ENCODE assay signal across 9 cellular contexts in the genomic region with DNA sequence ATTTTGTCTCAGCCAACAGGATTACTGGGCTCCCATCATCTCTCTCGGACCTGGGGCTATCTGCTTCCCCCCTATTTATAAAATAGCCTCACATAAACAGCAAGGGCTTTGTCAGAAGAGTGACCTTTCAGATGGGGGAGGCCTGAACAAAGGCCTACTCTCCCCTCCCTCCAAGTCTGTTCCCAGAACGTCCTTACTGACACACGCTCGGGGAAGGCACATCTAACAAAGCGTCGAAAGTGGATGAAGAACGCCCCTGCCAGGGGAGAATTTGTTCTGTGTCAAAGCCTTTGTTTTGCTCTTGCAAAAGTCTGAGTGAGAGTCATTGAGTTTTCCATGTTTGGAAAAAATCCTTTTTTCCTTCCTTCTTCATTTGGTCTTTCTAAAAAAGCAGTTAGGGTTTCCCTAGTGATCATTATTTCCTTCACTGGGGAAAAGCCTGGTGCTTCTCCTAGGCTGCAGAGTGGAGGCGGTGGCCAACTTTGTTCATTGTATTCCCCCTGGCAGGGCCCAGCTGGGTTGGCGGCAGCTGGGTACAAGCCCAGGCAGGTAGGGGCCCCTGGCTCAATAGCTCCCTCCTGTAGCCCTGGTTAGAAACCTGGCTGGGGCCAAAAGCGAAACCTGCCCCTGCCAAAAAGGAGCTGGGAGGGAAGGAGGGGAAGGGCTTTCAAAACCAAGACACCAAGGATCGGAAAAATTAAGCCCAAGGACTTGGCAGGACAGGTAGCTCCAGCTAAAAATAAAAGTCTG.
A peak's percentile ranks its signal among the peaks of the same experiment; 100 is the strongest.
DNase-seq lines count a peak whose midpoint lies in the region; ATAC-seq, FAIRE-seq and TF ChIP-seq lines count a peak whose summit lies in the region.
"Had no signal": no experiment of that assay in that cellular context is flagged by ENCODE, and none has a peak within 500 bp of the region (broad histone marks: within the 10 kb centered on the region; RNA-seq: fewer than 3 reads in every experiment).

No MANE protein-coding gene starts in this region.

- H3K36me3 ChIP-seq in kidney (ENCODE audit: control insufficient read depth in 1 of 2, insufficient read depth in 2 of 2, low read length in 2 of 2) = no peaks in the 10 kb centered on the region
- H3K36me3 ChIP-seq: BLaER1 had no signal

- H3K27ac ChIP-seq in kidney (ENCODE audit: low read depth in 2 of 2, low read length in 2 of 2) = no peak overlapping the region

- DNase-seq in Right ventricle myocardium superior = peak; percentile 41
- no peak for DNase-seq in Right ventricle myocardium inferior (ENCODE audit: missing footprints)
- DNase-seq in activated B cell treated with CpG ODN at 0.5 μM for 24 hours = no peak
- peak; percentile 61 for DNase-seq in kidney
- no peak for DNase-seq in type B pancreatic cell (ENCODE audit: extremely low spot score, unreplicated experiment)
- no peak for DNase-seq in SIG-M5 (lab: John Stamatoyannopoulos, UW)
- no peak for DNase-seq in KBM-7

- peak overlapping the region; percentile 56 for H3K27ac Mint-ChIP-seq in activated B cell treated with CpG ODN at 0.5 μM for 24 hours
- peak overlapping the region; percentile 88 for H3K27ac Mint-ChIP-seq in type B pancreatic cell

- H3K4me3 ChIP-seq in kidney (ENCODE audit: low read length in 2 of 2) = no peak overlapping the region
- H3K4me3 ChIP-seq: BLaER1 had no signal

- no peak for FAIRE-seq in kidney (lab: Jason Lieb, UNC)

- H3K9ac ChIP-seq in kidney (ENCODE audit: low read length in 2 of 2) = no peak overlapping the region
- H3K9ac ChIP-seq: BLaER1 had no signal

- no peak overlapping the region for H3K4me3 Mint-ChIP-seq in activated B cell treated with CpG ODN at 0.5 μM for 24 hours
- H3K4me3 Mint-ChIP-seq in type B pancreatic cell = peak overlapping the region; percentile 15

- H3K27me3 Mint-ChIP-seq in activated B cell treated with CpG ODN at 0.5 μM for 24 hours (no peaks in the 10 kb centered on the region), type B pancreatic cell (no peaks in the 10 kb centered on the region)

- H3K36me3 Mint-ChIP-seq in activated B cell treated with CpG ODN at 0.5 μM for 24 hours (ENCODE audit: low read depth) (peaks cover 39% of the 10 kb centered on the region), type B pancreatic cell (no peaks in the 10 kb centered on the region)

- no peaks in the 10 kb centered on the region for H3K9me3 ChIP-seq in kidney (ENCODE audit: control insufficient read depth in 1 of 2, low read length in 2 of 2)
- H3K9me3 ChIP-seq: BLaER1 had no signal

- intact Hi-C loops in Right ventricle myocardium superior (cut with DNase I) = no loop called here
- intact Hi-C loops in Right ventricle myocardium inferior (cut with DNase I) = no loop called here
- intact Hi-C loops in activated B cell treated with CpG ODN at 0.5 μM for 24 hours (cut with micrococcal nuclease) = no loop called here
- intact Hi-C loops in kidney (cut with DNase I) = no loop called here

- POLR2A ChIA-PET in activated B cell treated with CpG ODN at 0.5 μM for 24 hours (lab: Charles Lee) = interaction anchor here (7.2 to 18.4 kb wide), 4 partner anchors 15 to 79 kb away, joined by 95 to 451 read pairs (median 212); partner anchors contain the start of gene ITPKB

- ATAC-seq in Right ventricle myocardium superior (ENCODE audit: poor library complexity) (no peak), Right ventricle myocardium inferior (no peak), activated B cell treated with CpG ODN at 0.5 μM for 24 hours (ENCODE audit: low read depth) (no peak), GM18517 (IDR thresholded peaks at IDR 0.05; ENCODE audit: unreplicated experiment) (no peak)

- in situ Hi-C loops in KBM-7 (cut with MboI; ENCODE audit: low pct_unique_long_range_greater_than_20kb, low sequenced_read_pairs) = no loop called here

- H3K4me1 ChIP-seq in kidney (ENCODE audit: control insufficient read depth in 1 of 2, insufficient read depth in 1 of 2, low read depth in 1 of 2, low read length in 2 of 2) = peaks cover 31 to 55% of the 10 kb centered on the region in 2 donors
- H3K4me1 ChIP-seq: BLaER1 had no signal

- CTCF ChIA-PET in activated B cell treated with CpG ODN at 0.5 μM for 24 hours (lab: Charles Lee) = interaction anchor here (0.7 to 5.2 kb wide), 2 partner anchors 8 to 14 kb away, joined by 4 to 31 read pairs; no protein-coding TSS in a partner anchor

- peaks cover 40% of the 10 kb centered on the region for H3K4me1 Mint-ChIP-seq in activated B cell treated with CpG ODN at 0.5 μM for 24 hours
- H3K4me1 Mint-ChIP-seq in type B pancreatic cell (ENCODE audit: unreplicated experiment) = peaks cover 67% of the 10 kb centered on the region

- H3K9me3 Mint-ChIP-seq in activated B cell treated with CpG ODN at 0.5 μM for 24 hours = no peaks in the 10 kb centered on the region
- no peaks in the 10 kb centered on the region for H3K9me3 Mint-ChIP-seq in type B pancreatic cell

- TF ChIP-seq CTCF in activated B cell treated with CpG ODN at 0.5 μM for 24 hours (IDR thresholded peaks at IDR 0.05) = no peak
- no peak for TF ChIP-seq CTCF in kidney (IDR thresholded peaks at IDR 0.05; ENCODE audit: borderline replicate concordance, extremely low read depth, insufficient read depth)
- TF ChIP-seq CTCF in type B pancreatic cell (conservative IDR thresholded peaks at IDR 0.05) = no peak

Comparison
In these comparisons a context has a peak if more than half of its experiments do, and no peak if none do; other contexts are left out.
1. DNase-seq: peak in Right ventricle myocardium superior (single experiment) and kidney (single experiment); none in Right ventricle myocardium inferior (single experiment), activated B cell treated with CpG ODN at 0.5 μM for 24 hours (single experiment), type B pancreatic cell (single experiment), SIG-M5 (single experiment) and KBM-7 (single experiment).